ENCODE assay signal across 1 cellular context in the genomic region with DNA sequence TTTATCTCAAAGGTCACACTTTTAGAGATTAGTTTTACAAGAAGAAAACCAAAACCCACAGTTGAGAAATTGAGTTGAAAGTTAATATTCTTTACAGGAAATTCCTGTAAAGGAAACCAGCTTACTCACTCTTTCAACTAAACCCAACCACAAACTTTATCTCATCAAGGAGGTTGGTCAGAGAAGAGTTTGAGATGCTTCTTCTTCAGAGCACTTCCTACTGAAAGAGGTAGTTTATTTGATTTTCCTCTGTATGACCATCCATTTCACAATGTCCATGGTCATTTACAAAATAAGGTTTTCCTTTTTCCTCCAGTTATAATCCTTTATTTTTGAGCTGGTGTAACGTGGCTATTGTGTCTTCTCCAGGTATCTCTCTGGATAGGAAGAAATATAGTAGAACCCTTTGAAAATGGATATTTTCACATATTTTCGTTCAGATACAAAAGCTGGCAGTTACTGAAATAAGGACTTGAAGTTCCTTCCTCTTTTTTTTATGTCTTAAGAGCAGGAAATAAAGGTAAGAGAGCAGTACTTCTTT.
TF ChIP-seq lines count a peak whose summit lies in the region.

No MANE protein-coding gene starts in this region.

TF ChIP-seq in SK-N-SH, 30 proteins besides CTCF, POLR2A, EP300 and RAD21:
- TF ChIP-seq GATA2 (CRISPR knock-in tag; IDR thresholded peaks at IDR 0.05) (no peak), NFIC (IDR thresholded peaks at IDR 0.05; ENCODE audit: borderline replicate concordance) (no peak), CHD2 (IDR thresholded peaks at IDR 0.05; ENCODE audit: low read length, partially characterized antibody) (no peak), TEAD4 (IDR thresholded peaks at IDR 0.05; ENCODE audit: borderline replicate concordance, insufficient read depth) (no peak), ELF1 (IDR thresholded peaks at IDR 0.05) (no peak), YY1 (IDR thresholded peaks at IDR 0.05; ENCODE audit: low read depth) (no peak), RFX5 (IDR thresholded peaks at IDR 0.05; ENCODE audit: low read length) (no peak), MXI1 (IDR thresholded peaks at IDR 0.05; ENCODE audit: low read depth, low read length) (no peak), SMC3 (IDR thresholded peaks at IDR 0.05; ENCODE audit: low read depth, low read length) (no peak), NRF1 (IDR thresholded peaks at IDR 0.05; ENCODE audit: low read depth, low read length) (no peak), GABPA (IDR thresholded peaks at IDR 0.05; ENCODE audit: low read depth) (no peak), SIN3A (IDR thresholded peaks at IDR 0.05; ENCODE audit: borderline replicate concordance, low read depth, low read length) (no peak), RXRA (IDR thresholded peaks at IDR 0.05; ENCODE audit: borderline replicate concordance, low read depth) (no peak)
- TF ChIP-seq, protein P1, sequence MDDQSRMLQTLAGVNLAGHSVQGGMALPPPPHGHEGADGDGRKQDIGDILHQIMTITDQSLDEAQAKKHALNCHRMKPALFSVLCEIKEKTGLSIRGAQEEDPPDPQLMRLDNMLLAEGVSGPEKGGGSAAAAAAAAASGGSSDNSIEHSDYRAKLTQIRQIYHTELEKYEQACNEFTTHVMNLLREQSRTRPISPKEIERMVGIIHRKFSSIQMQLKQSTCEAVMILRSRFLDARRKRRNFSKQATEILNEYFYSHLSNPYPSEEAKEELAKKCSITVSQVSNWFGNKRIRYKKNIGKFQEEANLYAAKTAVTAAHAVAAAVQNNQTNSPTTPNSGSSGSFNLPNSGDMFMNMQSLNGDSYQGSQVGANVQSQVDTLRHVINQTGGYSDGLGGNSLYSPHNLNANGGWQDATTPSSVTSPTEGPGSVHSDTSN (IDR thresholded peaks at IDR 0.05), result no peak
- TF ChIP-seq, protein P2, sequence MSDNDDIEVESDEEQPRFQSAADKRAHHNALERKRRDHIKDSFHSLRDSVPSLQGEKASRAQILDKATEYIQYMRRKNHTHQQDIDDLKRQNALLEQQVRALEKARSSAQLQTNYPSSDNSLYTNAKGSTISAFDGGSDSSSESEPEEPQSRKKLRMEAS (IDR thresholded peaks at IDR 0.05; ENCODE audit: low read depth), result no peak
- TF ChIP-seq, protein P3, sequence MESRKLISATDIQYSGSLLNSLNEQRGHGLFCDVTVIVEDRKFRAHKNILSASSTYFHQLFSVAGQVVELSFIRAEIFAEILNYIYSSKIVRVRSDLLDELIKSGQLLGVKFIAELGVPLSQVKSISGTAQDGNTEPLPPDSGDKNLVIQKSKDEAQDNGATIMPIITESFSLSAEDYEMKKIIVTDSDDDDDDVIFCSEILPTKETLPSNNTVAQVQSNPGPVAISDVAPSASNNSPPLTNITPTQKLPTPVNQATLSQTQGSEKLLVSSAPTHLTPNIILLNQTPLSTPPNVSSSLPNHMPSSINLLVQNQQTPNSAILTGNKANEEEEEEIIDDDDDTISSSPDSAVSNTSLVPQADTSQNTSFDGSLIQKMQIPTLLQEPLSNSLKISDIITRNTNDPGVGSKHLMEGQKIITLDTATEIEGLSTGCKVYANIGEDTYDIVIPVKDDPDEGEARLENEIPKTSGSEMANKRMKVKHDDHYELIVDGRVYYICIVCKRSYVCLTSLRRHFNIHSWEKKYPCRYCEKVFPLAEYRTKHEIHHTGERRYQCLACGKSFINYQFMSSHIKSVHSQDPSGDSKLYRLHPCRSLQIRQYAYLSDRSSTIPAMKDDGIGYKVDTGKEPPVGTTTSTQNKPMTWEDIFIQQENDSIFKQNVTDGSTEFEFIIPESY (IDR thresholded peaks at IDR 0.05; ENCODE audit: borderline replicate concordance, low read depth), result no peak
TF ChIP-seq in SK-N-SH: peak in this region for 0.
